1 cellular context compared by ENCODE assay signal in the genomic region with DNA sequence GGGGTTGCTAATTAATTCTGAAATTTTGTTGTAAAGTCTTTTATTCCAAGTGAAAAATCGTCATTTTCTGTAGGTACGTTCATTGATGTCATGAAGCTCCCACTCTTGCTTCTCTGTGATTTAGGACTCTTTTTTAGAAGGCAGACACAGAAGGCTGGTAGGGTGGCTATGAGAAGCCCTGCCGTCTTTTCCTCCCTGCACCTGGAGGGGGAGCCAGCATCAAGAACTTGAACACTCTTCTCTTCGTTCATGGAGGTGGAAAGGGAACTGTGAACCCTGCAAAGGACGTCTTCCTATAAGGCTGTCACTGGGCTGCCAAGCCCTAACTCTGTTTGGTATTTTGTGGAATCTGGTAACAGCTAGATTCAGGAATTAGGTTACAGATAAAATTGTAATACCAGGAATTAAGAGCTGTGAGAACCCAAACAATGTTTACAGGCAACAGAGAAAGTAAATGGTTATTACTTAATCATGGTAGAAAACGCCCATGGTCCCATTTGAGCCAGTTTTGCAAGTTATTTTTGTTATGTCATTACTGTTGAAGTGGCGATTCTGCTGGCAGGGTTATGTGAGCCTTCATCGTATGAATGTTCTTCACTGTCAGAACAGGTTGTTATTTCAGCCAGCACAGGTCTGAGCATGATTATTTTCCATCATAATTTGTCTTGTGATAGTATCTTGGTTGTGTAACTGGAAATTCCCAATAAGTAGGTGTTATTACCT.
TF ChIP-seq lines count a peak whose summit lies in the region.

No MANE protein-coding gene starts in this region.

TF ChIP-seq in K562, 482 proteins besides CTCF, POLR2A, EP300 and RAD21 (continued from another document and continues in another):
- TF ChIP-seq, protein P1, sequence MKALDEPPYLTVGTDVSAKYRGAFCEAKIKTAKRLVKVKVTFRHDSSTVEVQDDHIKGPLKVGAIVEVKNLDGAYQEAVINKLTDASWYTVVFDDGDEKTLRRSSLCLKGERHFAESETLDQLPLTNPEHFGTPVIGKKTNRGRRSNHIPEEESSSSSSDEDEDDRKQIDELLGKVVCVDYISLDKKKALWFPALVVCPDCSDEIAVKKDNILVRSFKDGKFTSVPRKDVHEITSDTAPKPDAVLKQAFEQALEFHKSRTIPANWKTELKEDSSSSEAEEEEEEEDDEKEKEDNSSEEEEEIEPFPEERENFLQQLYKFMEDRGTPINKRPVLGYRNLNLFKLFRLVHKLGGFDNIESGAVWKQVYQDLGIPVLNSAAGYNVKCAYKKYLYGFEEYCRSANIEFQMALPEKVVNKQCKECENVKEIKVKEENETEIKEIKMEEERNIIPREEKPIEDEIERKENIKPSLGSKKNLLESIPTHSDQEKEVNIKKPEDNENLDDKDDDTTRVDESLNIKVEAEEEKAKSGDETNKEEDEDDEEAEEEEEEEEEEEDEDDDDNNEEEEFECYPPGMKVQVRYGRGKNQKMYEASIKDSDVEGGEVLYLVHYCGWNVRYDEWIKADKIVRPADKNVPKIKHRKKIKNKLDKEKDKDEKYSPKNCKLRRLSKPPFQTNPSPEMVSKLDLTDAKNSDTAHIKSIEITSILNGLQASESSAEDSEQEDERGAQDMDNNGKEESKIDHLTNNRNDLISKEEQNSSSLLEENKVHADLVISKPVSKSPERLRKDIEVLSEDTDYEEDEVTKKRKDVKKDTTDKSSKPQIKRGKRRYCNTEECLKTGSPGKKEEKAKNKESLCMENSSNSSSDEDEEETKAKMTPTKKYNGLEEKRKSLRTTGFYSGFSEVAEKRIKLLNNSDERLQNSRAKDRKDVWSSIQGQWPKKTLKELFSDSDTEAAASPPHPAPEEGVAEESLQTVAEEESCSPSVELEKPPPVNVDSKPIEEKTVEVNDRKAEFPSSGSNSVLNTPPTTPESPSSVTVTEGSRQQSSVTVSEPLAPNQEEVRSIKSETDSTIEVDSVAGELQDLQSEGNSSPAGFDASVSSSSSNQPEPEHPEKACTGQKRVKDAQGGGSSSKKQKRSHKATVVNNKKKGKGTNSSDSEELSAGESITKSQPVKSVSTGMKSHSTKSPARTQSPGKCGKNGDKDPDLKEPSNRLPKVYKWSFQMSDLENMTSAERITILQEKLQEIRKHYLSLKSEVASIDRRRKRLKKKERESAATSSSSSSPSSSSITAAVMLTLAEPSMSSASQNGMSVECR (CRISPR knock-in tag; IDR thresholded peaks at IDR 0.05), result no peak
- TF ChIP-seq, protein P2, sequence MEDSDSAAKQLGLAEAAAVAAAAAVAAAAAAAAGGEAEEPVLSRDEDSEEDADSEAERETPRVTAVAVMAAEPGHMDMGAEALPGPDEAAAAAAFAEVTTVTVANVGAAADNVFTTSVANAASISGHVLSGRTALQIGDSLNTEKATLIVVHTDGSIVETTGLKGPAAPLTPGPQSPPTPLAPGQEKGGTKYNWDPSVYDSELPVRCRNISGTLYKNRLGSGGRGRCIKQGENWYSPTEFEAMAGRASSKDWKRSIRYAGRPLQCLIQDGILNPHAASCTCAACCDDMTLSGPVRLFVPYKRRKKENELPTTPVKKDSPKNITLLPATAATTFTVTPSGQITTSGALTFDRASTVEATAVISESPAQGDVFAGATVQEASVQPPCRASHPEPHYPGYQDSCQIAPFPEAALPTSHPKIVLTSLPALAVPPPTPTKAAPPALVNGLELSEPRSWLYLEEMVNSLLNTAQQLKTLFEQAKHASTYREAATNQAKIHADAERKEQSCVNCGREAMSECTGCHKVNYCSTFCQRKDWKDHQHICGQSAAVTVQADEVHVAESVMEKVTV (CRISPR knock-in tag; IDR thresholded peaks at IDR 0.05), result peak; percentile 52
- TF ChIP-seq DIDO1 (tag; IDR thresholded peaks at IDR 0.05; ENCODE audit: low read depth) (no peak), ZNF354B (CRISPR knock-in tag; IDR thresholded peaks at IDR 0.05) (no peak), BRCA1 (IDR thresholded peaks at IDR 0.05) (no peak), BRCA1 (CRISPR knock-in tag; IDR thresholded peaks at IDR 0.05) (no peak), RFX1 (IDR thresholded peaks at IDR 0.05) (no peak), L3MBTL2 (IDR thresholded peaks at IDR 0.05) (no peak), PCBP2 (IDR thresholded peaks at IDR 0.05; ENCODE audit: low read depth, low read length, poor library complexity, severe bottlenecking) (no peak), YBX1 (IDR thresholded peaks at IDR 0.05) (no peak), WHSC1 (IDR thresholded peaks at IDR 0.05; ENCODE audit: low read length) (no peak), SMC3 (conservative IDR thresholded peaks at IDR 0.05; ENCODE audit: insufficient read depth, low read depth, low read length) (peak; percentile 52; the same call in 1 of the 2 replicates), RBM14 (IDR thresholded peaks at IDR 0.05; ENCODE audit: borderline replicate concordance, insufficient read depth, low read depth, low read length) (no peak), RBM22 (IDR thresholded peaks at IDR 0.05; ENCODE audit: low read depth, low read length, poor library complexity, severe bottlenecking) (no peak), ETV5 (CRISPR knock-in tag; IDR thresholded peaks at IDR 0.05; ENCODE audit: low read depth) (no peak), HNRNPUL1 (IDR thresholded peaks at IDR 0.05; ENCODE audit: low read length) (no peak), KLF16 (IDR thresholded peaks at IDR 0.05) (peak; percentile 53; the same call in 1 of the 2 replicates), GTF2A2 (tag; IDR thresholded peaks at IDR 0.05) (no peak), GATAD2B (IDR thresholded peaks at IDR 0.05; ENCODE audit: borderline replicate concordance) (no peak), SP1 (CRISPR knock-in tag; IDR thresholded peaks at IDR 0.05) (0 out of 2 replicates have a peak, but pooled peaks have one; percentile 27), U2AF2 (optimal IDR thresholded peaks at IDR 0.05; ENCODE audit: low read depth, low read length) (no peak), NR3C1 (CRISPR knock-in tag; IDR thresholded peaks at IDR 0.05) (no peak), ZNF586 (CRISPR knock-in tag; conservative IDR thresholded peaks at IDR 0.05) (no peak), NR2C1 (IDR thresholded peaks at IDR 0.05) (no peak), NR2C1 (tag; IDR thresholded peaks at IDR 0.05) (no peak), TAL1 (IDR thresholded peaks at IDR 0.05) (no peak), EZH2 (IDR thresholded peaks at IDR 0.05; ENCODE audit: borderline replicate concordance, low read depth, low read length) (no peak), GABPB1 (CRISPR knock-in tag; IDR thresholded peaks at IDR 0.05) (0 out of 2 replicates have a peak, but pooled peaks have one; percentile 28), MCM7 (IDR thresholded peaks at IDR 0.05) (no peak), KAT7 (CRISPR knock-in tag; IDR thresholded peaks at IDR 0.05; ENCODE audit: borderline replicate concordance) (peak; percentile 30; the same call in 1 of the 2 replicates), CEBPG (CRISPR knock-in tag; IDR thresholded peaks at IDR 0.05) (no peak), CEBPG (tag; conservative IDR thresholded peaks at IDR 0.05 in 1 of 2, IDR thresholded peaks at IDR 0.05 in 1 of 2) (0 out of 4 replicates have a peak, but pooled peaks of 1 of the 2 experiments have one; percentile 24), STAG1 (CRISPR knock-in tag; IDR thresholded peaks at IDR 0.05; ENCODE audit: borderline replicate concordance) (no peak), ZBED1 (IDR thresholded peaks at IDR 0.05) (no peak), NCOR1 (IDR thresholded peaks at IDR 0.05) (no peak), FOXJ2 (tag; IDR thresholded peaks at IDR 0.05) (no peak)
- TF ChIP-seq, protein P3, sequence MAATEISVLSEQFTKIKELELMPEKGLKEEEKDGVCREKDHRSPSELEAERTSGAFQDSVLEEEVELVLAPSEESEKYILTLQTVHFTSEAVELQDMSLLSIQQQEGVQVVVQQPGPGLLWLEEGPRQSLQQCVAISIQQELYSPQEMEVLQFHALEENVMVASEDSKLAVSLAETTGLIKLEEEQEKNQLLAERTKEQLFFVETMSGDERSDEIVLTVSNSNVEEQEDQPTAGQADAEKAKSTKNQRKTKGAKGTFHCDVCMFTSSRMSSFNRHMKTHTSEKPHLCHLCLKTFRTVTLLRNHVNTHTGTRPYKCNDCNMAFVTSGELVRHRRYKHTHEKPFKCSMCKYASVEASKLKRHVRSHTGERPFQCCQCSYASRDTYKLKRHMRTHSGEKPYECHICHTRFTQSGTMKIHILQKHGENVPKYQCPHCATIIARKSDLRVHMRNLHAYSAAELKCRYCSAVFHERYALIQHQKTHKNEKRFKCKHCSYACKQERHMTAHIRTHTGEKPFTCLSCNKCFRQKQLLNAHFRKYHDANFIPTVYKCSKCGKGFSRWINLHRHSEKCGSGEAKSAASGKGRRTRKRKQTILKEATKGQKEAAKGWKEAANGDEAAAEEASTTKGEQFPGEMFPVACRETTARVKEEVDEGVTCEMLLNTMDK (IDR thresholded peaks at IDR 0.05; ENCODE audit: borderline replicate concordance, insufficient read depth, low read depth, low read length, poor library complexity, severe bottlenecking), result peak; percentile 64
- TF ChIP-seq, protein P4, sequence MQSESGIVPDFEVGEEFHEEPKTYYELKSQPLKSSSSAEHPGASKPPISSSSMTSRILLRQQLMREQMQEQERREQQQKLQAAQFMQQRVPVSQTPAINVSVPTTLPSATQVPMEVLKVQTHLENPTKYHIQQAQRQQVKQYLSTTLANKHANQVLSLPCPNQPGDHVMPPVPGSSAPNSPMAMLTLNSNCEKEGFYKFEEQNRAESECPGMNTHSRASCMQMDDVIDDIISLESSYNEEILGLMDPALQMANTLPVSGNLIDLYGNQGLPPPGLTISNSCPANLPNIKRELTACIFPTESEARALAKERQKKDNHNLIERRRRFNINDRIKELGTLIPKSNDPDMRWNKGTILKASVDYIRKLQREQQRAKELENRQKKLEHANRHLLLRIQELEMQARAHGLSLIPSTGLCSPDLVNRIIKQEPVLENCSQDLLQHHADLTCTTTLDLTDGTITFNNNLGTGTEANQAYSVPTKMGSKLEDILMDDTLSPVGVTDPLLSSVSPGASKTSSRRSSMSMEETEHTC (IDR thresholded peaks at IDR 0.05), result no peak
- TF ChIP-seq, protein P5, sequence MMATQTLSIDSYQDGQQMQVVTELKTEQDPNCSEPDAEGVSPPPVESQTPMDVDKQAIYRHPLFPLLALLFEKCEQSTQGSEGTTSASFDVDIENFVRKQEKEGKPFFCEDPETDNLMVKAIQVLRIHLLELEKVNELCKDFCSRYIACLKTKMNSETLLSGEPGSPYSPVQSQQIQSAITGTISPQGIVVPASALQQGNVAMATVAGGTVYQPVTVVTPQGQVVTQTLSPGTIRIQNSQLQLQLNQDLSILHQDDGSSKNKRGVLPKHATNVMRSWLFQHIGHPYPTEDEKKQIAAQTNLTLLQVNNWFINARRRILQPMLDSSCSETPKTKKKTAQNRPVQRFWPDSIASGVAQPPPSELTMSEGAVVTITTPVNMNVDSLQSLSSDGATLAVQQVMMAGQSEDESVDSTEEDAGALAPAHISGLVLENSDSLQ (IDR thresholded peaks at IDR 0.05), result no peak
- TF ChIP-seq, protein P6, sequence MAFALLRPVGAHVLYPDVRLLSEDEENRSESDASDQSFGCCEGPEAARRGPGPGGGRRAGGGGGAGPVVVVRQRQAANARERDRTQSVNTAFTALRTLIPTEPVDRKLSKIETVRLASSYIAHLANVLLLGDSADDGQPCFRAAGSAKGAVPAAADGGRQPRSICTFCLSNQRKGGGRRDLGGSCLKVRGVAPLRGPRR (CRISPR knock-in tag; IDR thresholded peaks at IDR 0.05), result no peak
- TF ChIP-seq, protein P7, sequence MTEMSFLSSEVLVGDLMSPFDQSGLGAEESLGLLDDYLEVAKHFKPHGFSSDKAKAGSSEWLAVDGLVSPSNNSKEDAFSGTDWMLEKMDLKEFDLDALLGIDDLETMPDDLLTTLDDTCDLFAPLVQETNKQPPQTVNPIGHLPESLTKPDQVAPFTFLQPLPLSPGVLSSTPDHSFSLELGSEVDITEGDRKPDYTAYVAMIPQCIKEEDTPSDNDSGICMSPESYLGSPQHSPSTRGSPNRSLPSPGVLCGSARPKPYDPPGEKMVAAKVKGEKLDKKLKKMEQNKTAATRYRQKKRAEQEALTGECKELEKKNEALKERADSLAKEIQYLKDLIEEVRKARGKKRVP (CRISPR knock-in tag; IDR thresholded peaks at IDR 0.05), result no peak
- TF ChIP-seq, protein P8, sequence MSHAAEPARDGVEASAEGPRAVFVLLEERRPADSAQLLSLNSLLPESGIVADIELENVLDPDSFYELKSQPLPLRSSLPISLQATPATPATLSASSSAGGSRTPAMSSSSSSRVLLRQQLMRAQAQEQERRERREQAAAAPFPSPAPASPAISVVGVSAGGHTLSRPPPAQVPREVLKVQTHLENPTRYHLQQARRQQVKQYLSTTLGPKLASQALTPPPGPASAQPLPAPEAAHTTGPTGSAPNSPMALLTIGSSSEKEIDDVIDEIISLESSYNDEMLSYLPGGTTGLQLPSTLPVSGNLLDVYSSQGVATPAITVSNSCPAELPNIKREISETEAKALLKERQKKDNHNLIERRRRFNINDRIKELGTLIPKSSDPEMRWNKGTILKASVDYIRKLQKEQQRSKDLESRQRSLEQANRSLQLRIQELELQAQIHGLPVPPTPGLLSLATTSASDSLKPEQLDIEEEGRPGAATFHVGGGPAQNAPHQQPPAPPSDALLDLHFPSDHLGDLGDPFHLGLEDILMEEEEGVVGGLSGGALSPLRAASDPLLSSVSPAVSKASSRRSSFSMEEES (CRISPR knock-in tag; IDR thresholded peaks at IDR 0.05), result no peak
- TF ChIP-seq, protein P9, sequence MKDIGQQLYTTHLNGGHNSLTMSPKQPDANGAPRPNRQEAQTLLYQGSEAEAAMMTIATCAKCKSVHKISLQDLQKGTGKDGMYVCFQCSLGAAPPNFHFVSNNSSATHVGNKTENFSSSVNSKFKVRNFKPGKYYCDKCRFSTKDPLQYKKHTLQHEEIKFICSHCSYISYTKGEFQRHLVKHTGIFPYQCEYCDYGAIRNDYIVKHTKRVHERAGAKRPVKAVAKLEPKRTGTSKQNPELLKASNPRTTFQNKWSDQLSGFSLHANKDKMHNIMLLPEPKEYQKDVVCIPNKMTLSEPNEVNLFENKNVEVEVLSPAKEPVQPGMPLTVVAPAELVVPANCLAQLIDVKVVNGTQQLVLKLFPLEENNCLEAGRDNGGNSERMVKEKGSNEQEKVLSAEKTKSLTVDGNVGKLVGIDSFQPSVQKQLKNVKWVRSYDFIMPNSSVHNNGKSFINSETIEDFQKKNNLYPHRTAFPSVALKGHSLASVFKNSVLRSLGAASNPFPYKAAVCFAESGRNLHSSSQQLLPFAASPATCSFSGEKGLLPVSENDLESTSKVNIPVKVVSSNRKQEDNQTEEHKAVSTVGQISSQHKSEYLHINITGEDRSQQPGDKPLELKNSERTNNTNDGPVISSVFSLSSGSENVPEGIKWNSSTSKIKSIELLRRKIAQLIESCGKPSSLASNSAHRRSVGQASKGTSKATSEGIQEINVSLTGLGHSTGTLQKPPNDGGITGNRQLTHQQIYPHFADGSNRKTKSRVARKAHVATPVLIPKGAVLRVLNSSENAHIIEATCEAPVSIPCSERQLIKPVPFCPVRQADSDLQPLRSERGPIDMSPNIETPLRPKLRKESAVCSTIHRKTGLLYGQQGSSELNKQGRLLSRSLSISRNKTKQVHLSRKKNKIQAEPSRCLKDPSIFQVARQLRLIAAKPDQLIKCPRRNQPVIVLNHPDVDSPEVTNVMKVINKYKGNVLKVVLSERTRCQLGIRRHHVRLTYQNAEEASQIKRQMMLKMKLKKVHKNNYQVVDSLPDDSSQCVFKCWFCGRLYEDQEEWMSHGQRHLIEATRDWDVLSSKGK (CRISPR knock-in tag; IDR thresholded peaks at IDR 0.05), result no peak
